ENCODE assay signal across 8 cellular contexts in the genomic region with DNA sequence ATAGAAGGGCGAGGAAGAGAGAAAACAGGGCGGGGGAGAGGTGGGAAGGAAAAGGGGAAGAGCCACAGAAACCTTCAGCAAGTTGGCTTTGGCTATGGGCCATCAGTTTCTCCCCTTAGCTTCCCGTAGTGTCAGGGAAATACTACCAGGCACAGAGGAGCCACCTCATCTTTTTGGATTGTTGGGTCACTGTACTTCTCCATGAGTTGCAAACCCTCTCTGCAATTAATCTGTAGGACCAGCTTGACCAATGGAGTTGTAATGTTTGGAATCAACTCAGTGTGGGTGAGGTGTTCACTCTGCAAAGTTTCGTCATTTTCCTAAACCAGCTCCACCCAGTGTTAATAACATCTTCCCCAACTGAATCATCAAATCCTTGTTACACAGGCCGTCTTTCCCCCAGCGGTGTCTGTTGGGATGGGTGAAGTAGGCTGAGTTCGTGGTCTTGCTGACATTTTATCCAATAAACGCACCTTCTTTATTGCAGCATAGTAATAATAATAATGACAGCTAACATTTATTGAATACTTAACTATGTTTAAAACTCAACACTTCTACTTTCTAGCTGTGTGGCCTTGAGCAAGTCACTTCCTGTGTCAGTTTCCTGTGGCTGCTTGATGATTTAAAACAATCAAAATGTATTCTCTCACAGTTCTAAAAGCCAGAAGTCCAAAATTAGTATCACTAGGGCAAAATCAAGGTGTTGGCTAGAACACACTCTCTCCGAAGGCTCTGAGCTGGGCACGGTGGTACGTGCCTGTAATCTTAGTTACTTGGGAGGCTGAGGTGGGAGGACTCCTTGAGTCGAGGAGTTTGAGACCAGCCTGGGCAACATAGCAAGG. TPM values are rescaled to one million over a fixed set of nuclear protein-coding genes. Genes with fewer than 3 reads are reported as not detected.
DNase-seq lines count a peak whose midpoint lies in the region; ATAC-seq and TF ChIP-seq lines count a peak whose summit lies in the region.

No MANE protein-coding gene starts in this region.

- no peak for TF ChIP-seq CTCF in PC-3 (conservative IDR thresholded peaks at IDR 0.05; ENCODE audit: low read depth, low read length)
- no peak for TF ChIP-seq CTCF in coronary artery (IDR thresholded peaks at IDR 0.05)
- no peak for TF ChIP-seq CTCF in osteoblast (IDR thresholded peaks at IDR 0.05; ENCODE audit: extremely low read depth, low read depth, low read length)
- TF ChIP-seq CTCF in GM10266 (IDR thresholded peaks at IDR 0.05; ENCODE audit: control insufficient read depth, insufficient read depth, low read depth, missing control alignments): no peak
- no peak for TF ChIP-seq CTCF in hepatocyte (IDR thresholded peaks at IDR 0.05; ENCODE audit: poor library complexity)

- H3K36me3 ChIP-seq in PC-3 (ENCODE audit: low read depth, low read length): no peaks in the 10 kb centered on the region
- no peaks in the 10 kb centered on the region for H3K36me3 ChIP-seq in osteoblast (ENCODE audit: insufficient read depth, low read length)
- H3K36me3 ChIP-seq in hepatocyte (replicated peaks; ENCODE audit: insufficient read depth, low read depth): no peaks in the 10 kb centered on the region

- H3K9me2 ChIP-seq in PC-3 (replicated peaks; ENCODE audit: low read length) (no peaks in the 10 kb centered on the region), hepatocyte (replicated peaks; ENCODE audit: insufficient read depth) (no peaks in the 10 kb centered on the region)

- CTCF ChIA-PET in PC-3 (lab: Charles Lee): interaction anchor here (0.6 kb wide), 2 partner anchors 10 to 36 kb away, joined by 3 to 5 read pairs; no protein-coding TSS in a partner anchor

- peak overlapping the region; percentile 73 for H3K27ac ChIP-seq in PC-3 (ENCODE audit: low read length)
- peak overlapping the region in 1 of 2 donors; percentile 70 for H3K27ac ChIP-seq in coronary artery
- H3K27ac ChIP-seq in osteoblast (ENCODE audit: low read depth, low read length): peak overlapping the region; percentile 92
- H3K27ac ChIP-seq in hepatocyte: no peak overlapping the region

- H3K79me2 ChIP-seq in PC-3 (ENCODE audit: low read length) (no peaks in the 10 kb centered on the region), osteoblast (ENCODE audit: insufficient read depth, low read length) (no peaks in the 10 kb centered on the region), hepatocyte (no peaks in the 10 kb centered on the region)

- H3K9ac ChIP-seq in PC-3 (ENCODE audit: low read length): no peak overlapping the region

- TSS peak; percentile 65 for BruUV-seq in PC-3 (replicated peaks; lab: Mats Ljungman, UMichigan)

- peak overlapping the region; percentile 53 for H3K4me2 ChIP-seq in PC-3 (ENCODE audit: low read length)
- peak overlapping the region; percentile 11 for H3K4me2 ChIP-seq in osteoblast (ENCODE audit: insufficient read depth, low read length)
- no peak overlapping the region for H3K4me2 ChIP-seq in hepatocyte

- ATAC-seq in GM18867 (IDR thresholded peaks at IDR 0.05; ENCODE audit: unreplicated experiment): peak; percentile 44
- peak; percentile 89 for ATAC-seq in PC-3
- ATAC-seq in HG02885 (IDR thresholded peaks at IDR 0.05; ENCODE audit: poor library complexity, unreplicated experiment): no peak

- H2AFZ ChIP-seq in PC-3 (ENCODE audit: low read length) (peak overlapping the region; percentile 62), osteoblast (ENCODE audit: low read length) (no peak overlapping the region), hepatocyte (no peak overlapping the region)

- no peaks in the 10 kb centered on the region for H4K20me1 ChIP-seq in PC-3 (ENCODE audit: low read length)
- H4K20me1 ChIP-seq in osteoblast (ENCODE audit: insufficient read depth, low read length): no peaks in the 10 kb centered on the region
- no peaks in the 10 kb centered on the region for H4K20me1 ChIP-seq in hepatocyte (ENCODE audit: insufficient read depth, poor library complexity, severe bottlenecking)

- 83% methylated on average over 12 of the region's 12 CpGs for WGBS in hepatocyte (ENCODE audit: low lambda C conversion rate, missing lambda C conversion rate)

- intact Hi-C loops in PC-3 (cut with micrococcal nuclease): no loop called here

- H3K4me1 ChIP-seq in PC-3 (ENCODE audit: insufficient read depth, low read length) (peaks cover 16% of the 10 kb centered on the region), osteoblast (ENCODE audit: insufficient read depth, low read length) (peaks cover 24% of the 10 kb centered on the region), hepatocyte (ENCODE audit: insufficient read depth) (no peaks in the 10 kb centered on the region)

- H3K4me3 ChIP-seq in PC-3 (ENCODE audit: low read length) (no peak overlapping the region; the same call in 1 of the 2 replicates), coronary artery (peak overlapping the region; percentile 4), osteoblast (ENCODE audit: insufficient read depth, low read length) (no peak overlapping the region), hepatocyte (no peak overlapping the region)

- POLR2A ChIA-PET in PC-3 (lab: Charles Lee; ENCODE audit: unreplicated experiment): interaction anchor here (0.6 to 0.8 kb wide), 2 partner anchors 13 to 284 kb away, joined by 4 to 9 read pairs; no protein-coding TSS in a partner anchor

- H3K9me3 ChIP-seq in PC-3 (ENCODE audit: low read length): no peaks in the 10 kb centered on the region
- no peaks in the 10 kb centered on the region for H3K9me3 ChIP-seq in osteoblast (ENCODE audit: low read depth, low read length)
- H3K9me3 ChIP-seq in hepatocyte (ENCODE audit: low read depth): no peaks in the 10 kb centered on the region

- DNase-seq in PC-3: peak; percentile 90
- DNase-seq in coronary artery (ENCODE audit: low spot score): no peak
- DNase-seq in osteoblast (ENCODE audit: insufficient read length, low spot score, missing footprints): peak; percentile 97
- no peak for DNase-seq in GM10266 (ENCODE audit: extremely low spot score)
- no peak for DNase-seq in NCI-H2196 treated with DMSO at 0.1 percent for 48 hours (lab: John Stamatoyannopoulos, UW; ENCODE audit: unreplicated experiment)
- DNase-seq in hepatocyte (ENCODE audit: low spot score): no peak

- H3F3A ChIP-seq in PC-3 (ENCODE audit: low read length, unreplicated experiment): no peaks in the 10 kb centered on the region

- no peaks in the 10 kb centered on the region for H3K27me3 ChIP-seq in PC-3 (ENCODE audit: low read length)
- H3K27me3 ChIP-seq in osteoblast (ENCODE audit: insufficient read depth, low read length): no peaks in the 10 kb centered on the region
- peaks cover 4% of the 10 kb centered on the region for H3K27me3 ChIP-seq in hepatocyte

RNA-seq across cellular contexts. Expression of a gene that starts 8.1 kb away (rescaled TPM):
- total RNA-seq in PC-3 (2014; rRNA removed): 78.2 and 82.6 TPM in 2 replicates
- 50.3 and 50.7 TPM in 2 replicates for total RNA-seq in osteoblast
- total RNA-seq in hepatocyte: 24.9 and 28.4 TPM in 2 replicates
- polyA plus RNA-seq in hepatocyte: 25.3 and 33.4 TPM in 2 replicates

RNA-seq across cellular contexts. Expression of a gene that starts 11.7 kb away (rescaled TPM):
- total RNA-seq in PC-3 (2014; rRNA removed) (21.6 and 42.8 TPM in 2 replicates), osteoblast (7.7 and 8.7 TPM in 2 replicates), hepatocyte (7.7 and 8.0 TPM in 2 replicates)
- polyA plus RNA-seq in hepatocyte: 5.5 and 7.9 TPM in 2 replicates

RNA-seq across cellular contexts. Expression of a gene that starts 55.2 kb away (rescaled TPM):
- total RNA-seq in PC-3 (2014; rRNA removed) (1.6 and 2.4 TPM in 2 replicates), osteoblast (3.2 and 5.8 TPM in 2 replicates), hepatocyte (0.88 and 2.3 TPM in 2 replicates)
- polyA plus RNA-seq in hepatocyte: 2.7 and 4.7 TPM in 2 replicates

Comparison
In these comparisons a context has a peak if more than half of its experiments do, and no peak if none do; other contexts are left out.
1. DNase-seq: peak in PC-3 (single experiment) and osteoblast (single experiment); none in coronary artery (single experiment), GM10266 (single experiment), NCI-H2196 treated with DMSO at 0.1 percent for 48 hours (single experiment) and hepatocyte (single experiment).